ENCODE assay signal across 9 cellular contexts in genomic region chr12:67988600-67988999, GRCh38. TPM values are rescaled to one million over a fixed set of nuclear protein-coding genes. Genes with fewer than 3 reads are reported as not detected.
A peak's percentile ranks its signal among the peaks of the same experiment; 100 is the strongest.
DNase-seq lines count a peak whose midpoint lies in the region; ATAC-seq and TF ChIP-seq lines count a peak whose summit lies in the region.
"Had no signal": no experiment of that assay in that cellular context is flagged by ENCODE, and none has a peak within 500 bp of the region (broad histone marks: within the 10 kb centered on the region; RNA-seq: fewer than 3 reads in every experiment).

No MANE protein-coding gene starts in this region.

- no peaks in the 10 kb centered on the region for H3K9me3 ChIP-seq in right atrium auricular region

- peaks cover 27 to 31% of the 10 kb centered on the region in 2 donors for H3K4me1 Mint-ChIP-seq in natural killer cell treated with Interleukin-12 subunit alpha and Interleukin-12 subunit beta and Interleukin-15 and Interleukin-18, amount 100 ng/mL, for 72 hours (ENCODE audit: low read depth in 2 of 2)
- peaks cover 11% of the 10 kb centered on the region in 2 donors for H3K4me1 Mint-ChIP-seq in natural killer cell
- H3K4me1 Mint-ChIP-seq in stimulated activated naive CD8-positive, alpha-beta T cell treated with anti-CD3 and anti-CD28 coated beads, Interleukin-15, amount 100 ng/mL, for 72 hours: peaks cover 41% of the 10 kb centered on the region

- no peaks in the 10 kb centered on the region for H3K9me3 Mint-ChIP-seq in natural killer cell treated with Interleukin-12 subunit alpha and Interleukin-12 subunit beta and Interleukin-15 and Interleukin-18, amount 100 ng/mL, for 72 hours
- no peaks in the 10 kb centered on the region for H3K9me3 Mint-ChIP-seq in natural killer cell
- H3K9me3 Mint-ChIP-seq in stimulated activated naive CD8-positive, alpha-beta T cell treated with anti-CD3 and anti-CD28 coated beads, Interleukin-15, amount 100 ng/mL, for 72 hours: peaks cover 10% of the 10 kb centered on the region in 2 donors

- no peaks in the 10 kb centered on the region for H3K27me3 ChIP-seq in right atrium auricular region

- H3K4me1 ChIP-seq in right atrium auricular region: no peaks in the 10 kb centered on the region

- H3K36me3 ChIP-seq in right atrium auricular region: no peaks in the 10 kb centered on the region

- peaks cover 12% of the 10 kb centered on the region for H3K36me3 Mint-ChIP-seq in natural killer cell treated with Interleukin-12 subunit alpha and Interleukin-12 subunit beta and Interleukin-15 and Interleukin-18, amount 100 ng/mL, for 72 hours
- no peaks in the 10 kb centered on the region for H3K36me3 Mint-ChIP-seq in natural killer cell

- TF ChIP-seq CTCF in natural killer cell (IDR thresholded peaks at IDR 0.05) (no peak), right atrium auricular region (IDR thresholded peaks at IDR 0.05) (no peak)

- peaks cover 0 to 7% of the 10 kb centered on the region in 2 donors for H3K27me3 Mint-ChIP-seq in natural killer cell treated with Interleukin-12 subunit alpha and Interleukin-12 subunit beta and Interleukin-15 and Interleukin-18, amount 100 ng/mL, for 72 hours
- H3K27me3 Mint-ChIP-seq in natural killer cell (ENCODE audit: low read depth in 2 of 2): peaks cover 11 to 17% of the 10 kb centered on the region in 2 donors
- H3K27me3 Mint-ChIP-seq in stimulated activated naive CD8-positive, alpha-beta T cell treated with anti-CD3 and anti-CD28 coated beads, Interleukin-15, amount 100 ng/mL, for 72 hours: no peaks in the 10 kb centered on the region

- H3K27ac Mint-ChIP-seq in natural killer cell treated with Interleukin-12 subunit alpha and Interleukin-12 subunit beta and Interleukin-15 and Interleukin-18, amount 100 ng/mL, for 72 hours: peak overlapping the region in 1 of 2 donors; percentile 62
- H3K27ac Mint-ChIP-seq in natural killer cell: peak overlapping the region in 1 of 2 donors; percentile 46
- peak overlapping the region in 1 of 2 donors; percentile 93 for H3K27ac Mint-ChIP-seq in stimulated activated naive CD8-positive, alpha-beta T cell treated with anti-CD3 and anti-CD28 coated beads, Interleukin-15, amount 100 ng/mL, for 72 hours

- H3K4me3 Mint-ChIP-seq in natural killer cell treated with Interleukin-12 subunit alpha and Interleukin-12 subunit beta and Interleukin-15 and Interleukin-18, amount 100 ng/mL, for 72 hours: peak overlapping the region; percentile 66
- H3K4me3 Mint-ChIP-seq in natural killer cell: no peak overlapping the region
- H3K4me3 Mint-ChIP-seq in stimulated activated naive CD8-positive, alpha-beta T cell treated with anti-CD3 and anti-CD28 coated beads, Interleukin-15, amount 100 ng/mL, for 72 hours: peak overlapping the region; percentile 74 to 93

- H3K4me3 ChIP-seq in right atrium auricular region: no peak overlapping the region

- intact Hi-C loops in natural killer cell (cut with micrococcal nuclease) (no loop called here), Right ventricle myocardium inferior (cut with DNase I) (no loop called here)

- no peak overlapping the region for H3K27ac ChIP-seq in right atrium auricular region

- no peak for DNase-seq in natural killer cell treated with Interleukin-12 subunit alpha and Interleukin-12 subunit beta and Interleukin-15 and Interleukin-18, amount 100 ng/mL, for 72 hours (ENCODE audit: low spot score)
- DNase-seq in natural killer cell (no peak), right atrium auricular region (ENCODE audit: low spot score) (no peak), NCI-H226 (no peak), Right ventricle myocardium inferior (ENCODE audit: missing footprints) (no peak)
- peak in 1 of 2 donors; percentile 29 for DNase-seq in stimulated activated naive CD8-positive, alpha-beta T cell treated with anti-CD3 and anti-CD28 coated beads, Interleukin-15, amount 100 ng/mL, for 72 hours
- DNase-seq: NCI-H1436 had no signal

- no peak for ATAC-seq in natural killer cell treated with Interleukin-12 subunit alpha and Interleukin-12 subunit beta and Interleukin-15 and Interleukin-18, amount 100 ng/mL, for 72 hours
- ATAC-seq in natural killer cell (no peak), HG02610 (IDR thresholded peaks at IDR 0.05; ENCODE audit: unreplicated experiment) (peak; percentile 83), HG03558 (IDR thresholded peaks at IDR 0.05; ENCODE audit: extremely low read depth, unreplicated experiment) (peak; percentile 63), Right ventricle myocardium inferior (no peak)
- peak; percentile 84 for ATAC-seq in stimulated activated naive CD8-positive, alpha-beta T cell treated with anti-CD3 and anti-CD28 coated beads, Interleukin-15, amount 100 ng/mL, for 72 hours

RNA-seq across cellular contexts. Expression of gene IFNG-AS1, which starts 0.6 kb away (rescaled TPM):
- 1 to 10 TPM; 1.8 to 2.7 TPM for total RNA-seq in natural killer cell treated with Interleukin-12 subunit alpha and Interleukin-12 subunit beta and Interleukin-15 and Interleukin-18, amount 100 ng/mL, for 72 hours
- total RNA-seq in natural killer cell: 1 to 10 TPM; 1.4 to 2.4 (median 1.6) TPM
- total RNA-seq in right atrium auricular region: 1 to 10 TPM in 1 of 2 donors, not detected in 1; 2.7 TPM
- total RNA-seq in Right ventricle myocardium inferior: not detected

Comparison
In these comparisons a context has a peak if more than half of its experiments do, and no peak if none do; other contexts are left out.
1. ATAC-seq: peak in HG02610 (single experiment), HG03558 (single experiment) and stimulated activated naive CD8-positive, alpha-beta T cell treated with anti-CD3 and anti-CD28 coated beads, Interleukin-15, amount 100 ng/mL, for 72 hours (single experiment); none in natural killer cell treated with Interleukin-12 subunit alpha and Interleukin-12 subunit beta and Interleukin-15 and Interleukin-18, amount 100 ng/mL, for 72 hours (0 of 2), natural killer cell (0 of 3) and Right ventricle myocardium inferior (single experiment).